In genomic region chr14:59028476-59029202, GRCh38 we compare ENCODE assay signal across 9 cellular contexts.
A peak's percentile ranks its signal among the peaks of the same experiment; 100 is the strongest.
DNase-seq lines count a peak whose midpoint lies in the region; ATAC-seq and TF ChIP-seq lines count a peak whose summit lies in the region.
"Had no signal": no experiment of that assay in that cellular context is flagged by ENCODE, and none has a peak within 500 bp of the region (broad histone marks: within the 10 kb centered on the region; RNA-seq: fewer than 3 reads in every experiment).

No MANE protein-coding gene starts in this region.

- no peak overlapping the region for H3K9ac ChIP-seq in stomach smooth muscle (ENCODE audit: low read length in 2 of 2)

- H3K36me3 ChIP-seq in SJSA1 (no peaks in the 10 kb centered on the region), lung (ENCODE audit: control insufficient read depth in 2 of 2, insufficient read depth in 2 of 2, low read length in 2 of 2) (no peaks in the 10 kb centered on the region), stomach smooth muscle (ENCODE audit: control insufficient read depth in 2 of 2, insufficient read depth in 2 of 2, low read length in 2 of 2) (no peaks in the 10 kb centered on the region)
- H3K36me3 ChIP-seq: neutrophil had no signal

- H3K4me3 ChIP-seq in SJSA1 (no peak overlapping the region), lung (no peak overlapping the region), stomach smooth muscle (ENCODE audit: low read length in 2 of 2) (peak overlapping the region; percentile 1 to 31)

- H3K9me3 ChIP-seq in SJSA1 (replicated peaks) (no peaks in the 10 kb centered on the region), lung (ENCODE audit: control insufficient read depth in 2 of 2, insufficient read depth in 1 of 2, low read length in 1 of 2) (no peaks in the 10 kb centered on the region), stomach smooth muscle (ENCODE audit: control insufficient read depth in 2 of 2, low read length in 2 of 2) (no peaks in the 10 kb centered on the region)
- H3K9me3 ChIP-seq: neutrophil had no signal

- in situ Hi-C loops in ACHN (cut with HindIII; ENCODE audit: low pct_ligation_motif_present, low pct_unique_long_range_greater_than_20kb, low sequenced_read_pairs) (no loop called here), GM13976 (cut with MboI; ENCODE audit: low sequenced_read_pairs, unreplicated experiment) (no loop called here)

- H3K27ac ChIP-seq in SJSA1 (peak overlapping the region; percentile 67), lung (ENCODE audit: low read depth in 1 of 2, low read length in 1 of 2) (no peak overlapping the region), stomach smooth muscle (ENCODE audit: low read length) (no peak overlapping the region)
- H3K27ac ChIP-seq: neutrophil had no signal

- no peaks in the 10 kb centered on the region for H3K27me3 ChIP-seq in SJSA1 (replicated peaks)
- H3K27me3 ChIP-seq in lung (ENCODE audit: control insufficient read depth, insufficient read depth) = no peaks in the 10 kb centered on the region
- H3K27me3 ChIP-seq in stomach smooth muscle (ENCODE audit: control insufficient read depth in 1 of 2, insufficient read depth in 2 of 2, low read length in 2 of 2) = no peaks in the 10 kb centered on the region
- H3K27me3 ChIP-seq: neutrophil had no signal

- peak; percentile 79 for DNase-seq in ACHN
- peak; percentile 45 for DNase-seq in GM13976 (ENCODE audit: low spot score)
- peak; percentile 56 for DNase-seq in NAMALWA (ENCODE audit: low spot score)
- peak; percentile 84 to 94 for DNase-seq in SJSA1 (ENCODE audit: low read depth in 1 of 2, low spot score in 2 of 2)
- DNase-seq in dermis blood vessel endothelial cell = peak; percentile 78
- peak; percentile 45 for DNase-seq in lung (ENCODE audit: low spot score)

- H3K4me1 ChIP-seq in SJSA1 (replicated peaks) (peaks cover 11% of the 10 kb centered on the region), lung (ENCODE audit: control insufficient read depth in 2 of 2, insufficient read depth in 2 of 2, low read length in 2 of 2) (no peaks in the 10 kb centered on the region), stomach smooth muscle (ENCODE audit: control insufficient read depth, insufficient read depth, low read length) (no peaks in the 10 kb centered on the region)

- ATAC-seq in HG02678 (IDR thresholded peaks at IDR 0.05; ENCODE audit: unreplicated experiment) (peak; percentile 93), lung (ENCODE audit: insufficient read depth, low FRiP score) (peak; percentile 62)

- WGBS in lung, 2 donors = 0 to 2% methylated on average over 5 of the region's 5 CpGs

- peak; percentile 83 for TF ChIP-seq CTCF in GM13976 (IDR thresholded peaks at IDR 0.05; ENCODE audit: borderline replicate concordance, control extremely low read depth, extremely low read depth, insufficient read depth, missing control alignments)
- TF ChIP-seq CTCF in lung (IDR thresholded peaks at IDR 0.05; ENCODE audit: control extremely low read depth, extremely low read depth) = peak; percentile 46

Comparison
In these comparisons a context has a peak if more than half of its experiments do, and no peak if none do; other contexts are left out.
1. H3K4me3 ChIP-seq: peak in stomach smooth muscle (2 of 2); none in SJSA1 (single experiment) and lung (single experiment).
2. Peak in every context shown above with its lines, with median percentiles within 50 percentile points of each other: DNase-seq.